ENCODE assay signal across 8 cellular contexts in genomic region chr12:93569656-93570551, GRCh38. TPM values are rescaled to one million over a fixed set of nuclear protein-coding genes. Genes with fewer than 3 reads are reported as not detected.
DNase-seq lines count a peak whose midpoint lies in the region; ATAC-seq and TF ChIP-seq lines count a peak whose summit lies in the region.

No MANE protein-coding gene starts in this region.

- TF ChIP-seq CTCF in coronary artery (IDR thresholded peaks at IDR 0.05) = peak; percentile 78

- peak; percentile 33 for DNase-seq in NCI-H2029 (lab: John Stamatoyannopoulos, UW)
- no peak for DNase-seq in NCI-H2029 treated with DMSO at 0.1 percent for 48 hours (lab: John Stamatoyannopoulos, UW)
- DNase-seq in NCI-H2227 treated with DMSO at 0.1 percent for 48 hours (lab: John Stamatoyannopoulos, UW) = peak; percentile 70
- peak; percentile 79 to 81 for DNase-seq in activated CD4-positive, alpha-beta T cell treated with anti-CD3 and anti-CD28 coated beads for 4 hours
- peak; percentile 92 for DNase-seq in coronary artery (ENCODE audit: low spot score)
- DNase-seq in left lobe of liver (ENCODE audit: low spot score) = peak; percentile 72
- peak; percentile 65 for DNase-seq in stimulated activated CD4-positive, alpha-beta T cell treated with anti-CD3 and anti-CD28 coated beads, Interleukin-1b, Interleukin-23, amount 100 ng/mL, for 48 hours

- ATAC-seq in HG02885 (IDR thresholded peaks at IDR 0.05; ENCODE audit: poor library complexity, unreplicated experiment) (peak; percentile 46), left lobe of liver (peak; percentile 57)

- peak overlapping the region; percentile 93 for H3K4me3 ChIP-seq in coronary artery

- H3K27ac ChIP-seq in coronary artery = peak overlapping the region; percentile 86 to 97

RNA-seq across cellular contexts. Expression of gene SOCS2, which starts 2.6 kb away (rescaled TPM):
- total RNA-seq in left lobe of liver = 3.1 TPM
